11 cellular contexts compared by ENCODE assay signal in genomic region chr14:67491741-67492504, GRCh38. TPM values are rescaled to one million over a fixed set of nuclear protein-coding genes. Genes with fewer than 3 reads are reported as not detected.
DNase-seq lines count a peak whose midpoint lies in the region; TF ChIP-seq lines count a peak whose summit lies in the region.
"Had no signal": no experiment of that assay in that cellular context is flagged by ENCODE, and none has a peak within 500 bp of the region (broad histone marks: within the 10 kb centered on the region; RNA-seq: fewer than 3 reads in every experiment).

No MANE protein-coding gene starts in this region.

- TF ChIP-seq CTCF in 22Rv1 (IDR thresholded peaks at IDR 0.05) (no peak), endodermal cell (conservative IDR thresholded peaks at IDR 0.05) (no peak)

- H3K9me3 ChIP-seq in HUES48 (ENCODE audit: control insufficient read depth, insufficient read depth, low read length) (peaks cover 18% of the 10 kb centered on the region), endodermal cell (ENCODE audit: control insufficient read depth, low read length) (peaks cover 12% of the 10 kb centered on the region)
- H3K9me3 ChIP-seq: suprapubic skin had no signal

- H3K4me1 ChIP-seq in HUES48 (ENCODE audit: control insufficient read depth, insufficient read depth, low read length) (peaks cover 13% of the 10 kb centered on the region), endodermal cell (ENCODE audit: control insufficient read depth, insufficient read depth, low read length) (no peaks in the 10 kb centered on the region)

- H3K27me3 ChIP-seq in HUES48 (ENCODE audit: control insufficient read depth, insufficient read depth, low read length) (no peaks in the 10 kb centered on the region), endodermal cell (ENCODE audit: control insufficient read depth, insufficient read depth, low read length, poor library complexity, severe bottlenecking) (no peaks in the 10 kb centered on the region)
- H3K27me3 ChIP-seq: suprapubic skin had no signal

- no peak overlapping the region for H3K9ac ChIP-seq in HUES48 (ENCODE audit: low read depth, low read length)
- H3K9ac ChIP-seq in endodermal cell (ENCODE audit: extremely low read depth, low read length, poor library complexity, severe bottlenecking), result no peak overlapping the region

- H3K27ac ChIP-seq in 22Rv1, result peak overlapping the region; percentile 17; the same call in 1 of the 2 replicates
- H3K27ac ChIP-seq in HUES48 (ENCODE audit: low read depth, low read length), result peak overlapping the region; percentile 20
- no peak overlapping the region for H3K27ac ChIP-seq in endodermal cell (ENCODE audit: low read depth, low read length)
- H3K27ac ChIP-seq: suprapubic skin had no signal

- peak; percentile 32 for DNase-seq in NCI-H774 (lab: John Stamatoyannopoulos, UW)
- peak; percentile 81 for DNase-seq in endodermal cell
- DNase-seq in GM19238 (ENCODE audit: insufficient read length, low spot score), result no peak
- DNase-seq in germinal center (ENCODE audit: low spot score), result no peak
- no peak for DNase-seq in NCI-H187 (lab: John Stamatoyannopoulos, UW)
- no peak for DNase-seq in CD1c-positive myeloid dendritic cell (ENCODE audit: extremely low spot score)
- DNase-seq: activated gamma-delta T cell, occipital lobe had no signal

- H3K36me3 Mint-ChIP-seq in endodermal cell (ENCODE audit: low read depth), result peaks cover 6% of the 10 kb centered on the region

- no peak overlapping the region for H3K4me3 Mint-ChIP-seq in endodermal cell

- H3K9me3 Mint-ChIP-seq in endodermal cell, result peaks cover 13% of the 10 kb centered on the region

- no peaks in the 10 kb centered on the region for H3K36me3 ChIP-seq in HUES48 (ENCODE audit: control insufficient read depth, insufficient read depth, low read length)
- H3K36me3 ChIP-seq in endodermal cell (ENCODE audit: control insufficient read depth, insufficient read depth, low read length), result no peaks in the 10 kb centered on the region
- H3K36me3 ChIP-seq: suprapubic skin had no signal

- H3K4me1 Mint-ChIP-seq in endodermal cell, result peaks cover 16% of the 10 kb centered on the region

- H3K4me3 ChIP-seq in HUES48 (ENCODE audit: low read depth, low read length), result 0 out of 2 replicates have a peak overlapping the region, but pooled peaks have one; percentile 14
- H3K4me3 ChIP-seq in endodermal cell (ENCODE audit: low read length), result no peak overlapping the region
- H3K4me3 ChIP-seq: suprapubic skin had no signal

- 82 to 86% methylated on average over 6 to 9 of the region's 9 CpGs for WGBS in endodermal cell (ENCODE audit: insufficient coverage in 1 of 2, insufficient read length in 1 of 2), 2 experiments

- H3K27me3 Mint-ChIP-seq in endodermal cell (ENCODE audit: insufficient read depth), result no peaks in the 10 kb centered on the region

- H3K27ac Mint-ChIP-seq in endodermal cell, result peak overlapping the region; percentile 41

RNA-seq across cellular contexts. Expression of gene TMEM229B, which starts 3.4 kb away (rescaled TPM):
- 1 to 10 TPM; 1.1 to 1.5 TPM for total RNA-seq in endodermal cell
- polyA plus RNA-seq in endodermal cell (2013, experiment 1 of 2), result 0.25 TPM
- polyA plus RNA-seq in endodermal cell (2013, experiment 2 of 2), result 0.37 TPM

RNA-seq across cellular contexts. Expression of gene PLEKHH1, which starts 41.2 kb away (rescaled TPM):
- 10 to 100 TPM; 59.9 to 61.1 TPM for total RNA-seq in endodermal cell
- 13.3 TPM for polyA plus RNA-seq in endodermal cell (2013, experiment 1 of 2)
- polyA plus RNA-seq in endodermal cell (2013, experiment 2 of 2), result 12.7 TPM

Comparison
In these comparisons a context has a peak if more than half of its experiments do, and no peak if none do; other contexts are left out.
1. DNase-seq: peak in NCI-H774 (single experiment) and endodermal cell (single experiment); none in GM19238 (single experiment), germinal center (single experiment), NCI-H187 (0 of 2) and CD1c-positive myeloid dendritic cell (single experiment).